In the genomic region with DNA sequence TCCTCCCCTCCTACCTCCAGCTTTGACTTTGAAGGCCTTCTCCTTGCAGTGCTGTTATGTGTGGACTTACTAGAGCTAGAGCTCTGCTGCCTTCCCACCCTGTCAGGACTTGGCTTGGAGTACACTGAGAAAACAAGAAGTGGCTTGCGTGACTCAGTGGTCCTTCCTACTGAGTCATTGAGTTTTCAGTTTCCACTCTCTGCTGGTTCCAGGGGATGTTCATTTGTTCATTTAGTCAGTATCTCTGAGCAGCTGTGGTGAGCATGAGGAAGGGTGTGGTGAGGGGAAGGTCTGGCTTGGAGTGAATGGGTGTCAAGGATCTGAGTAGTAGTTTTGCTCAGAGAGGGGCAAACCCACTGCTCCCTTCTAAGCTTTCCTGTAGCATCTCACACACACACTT, we compare ENCODE assay signal across 9 cellular contexts. TPM values are rescaled to one million over a fixed set of nuclear protein-coding genes. Genes with fewer than 3 reads are reported as not detected.
DNase-seq lines count a peak whose midpoint lies in the region; ATAC-seq and TF ChIP-seq lines count a peak whose summit lies in the region.
"Had no signal": no experiment of that assay in that cellular context is flagged by ENCODE, and none has a peak within 500 bp of the region (broad histone marks: within the 10 kb centered on the region; RNA-seq: fewer than 3 reads in every experiment).

No MANE protein-coding gene starts in this region.

- H3K27me3 ChIP-seq in adrenal gland: no peaks in the 10 kb centered on the region

- ATAC-seq in GM18502 (IDR thresholded peaks at IDR 0.05; ENCODE audit: poor library complexity, unreplicated experiment) (peak; percentile 87), GM21528 (IDR thresholded peaks at IDR 0.05; ENCODE audit: low FRiP score, unreplicated experiment) (no peak)

- DNase-seq in MV-4-11 (lab: John Stamatoyannopoulos, UW) (peak; percentile 98), adrenal gland (no peak), SW 1271 (lab: John Stamatoyannopoulos, UW) (no peak), NCI-H1092 treated with DMSO at 0.1 percent for 48 hours (lab: John Stamatoyannopoulos, UW) (no peak)
- DNase-seq in activated effector memory CD4-positive, alpha-beta T cell treated with Interleukin-2 at 50 U/mL for 16 hours: peak; percentile 25
- DNase-seq in stimulated activated CD4-positive, alpha-beta T cell treated with anti-CD3 and anti-CD28 coated beads, Interleukin-12 subunit alpha, Interleukin-12 subunit beta, amount 100 ng/mL, for 24 hours (ENCODE audit: low read depth in 2 of 2): peak; percentile 47 to 63

- no peak for TF ChIP-seq CTCF in adrenal gland (IDR thresholded peaks at IDR 0.05)

- intact Hi-C loops in adrenal gland (cut with DNase I): no loop called here

- no peaks in the 10 kb centered on the region for H3K9me3 ChIP-seq in adrenal gland (replicated peaks in 1 of 3)

- TF ChIP-seq POLR2A in adrenal gland (IDR thresholded peaks at IDR 0.05): no peak

- no peak overlapping the region for H3K4me3 ChIP-seq in adrenal gland
- H3K4me3 ChIP-seq: thoracic aorta had no signal

- WGBS in adrenal gland, 4 donors: 70 to 100% (median 80%) methylated on average over 1 of the region's 1 CpG

- no peak overlapping the region for H3K27ac ChIP-seq in adrenal gland
- H3K27ac ChIP-seq: thoracic aorta had no signal

- H3K36me3 ChIP-seq in adrenal gland (replicated peaks in 1 of 2): no peaks in the 10 kb centered on the region
- H3K36me3 ChIP-seq: thoracic aorta had no signal

- H3K4me1 ChIP-seq in adrenal gland (replicated peaks in 1 of 2): no peaks in the 10 kb centered on the region

RNA-seq across cellular contexts. Expression of a gene that starts 17.2 kb away (rescaled TPM):
- total RNA-seq in adrenal gland: 10 to 100 TPM; 10.8 to 33.6 (median 24.3) TPM
- 10 to 100 TPM in 1 of 3 donors, 1 to 10 TPM in 2; 6.6 to 16.0 (median 8.6) TPM for polyA plus RNA-seq in adrenal gland

Comparison
In these comparisons a context has a peak if more than half of its experiments do, and no peak if none do; other contexts are left out.
1. DNase-seq: peak in MV-4-11 (single experiment), activated effector memory CD4-positive, alpha-beta T cell treated with Interleukin-2 at 50 U/mL for 16 hours (single experiment) and stimulated activated CD4-positive, alpha-beta T cell treated with anti-CD3 and anti-CD28 coated beads, Interleukin-12 subunit alpha, Interleukin-12 subunit beta, amount 100 ng/mL, for 24 hours (2 of 2); none in adrenal gland (0 of 7), SW 1271 (0 of 2) and NCI-H1092 treated with DMSO at 0.1 percent for 48 hours (single experiment).